In the genomic region with DNA sequence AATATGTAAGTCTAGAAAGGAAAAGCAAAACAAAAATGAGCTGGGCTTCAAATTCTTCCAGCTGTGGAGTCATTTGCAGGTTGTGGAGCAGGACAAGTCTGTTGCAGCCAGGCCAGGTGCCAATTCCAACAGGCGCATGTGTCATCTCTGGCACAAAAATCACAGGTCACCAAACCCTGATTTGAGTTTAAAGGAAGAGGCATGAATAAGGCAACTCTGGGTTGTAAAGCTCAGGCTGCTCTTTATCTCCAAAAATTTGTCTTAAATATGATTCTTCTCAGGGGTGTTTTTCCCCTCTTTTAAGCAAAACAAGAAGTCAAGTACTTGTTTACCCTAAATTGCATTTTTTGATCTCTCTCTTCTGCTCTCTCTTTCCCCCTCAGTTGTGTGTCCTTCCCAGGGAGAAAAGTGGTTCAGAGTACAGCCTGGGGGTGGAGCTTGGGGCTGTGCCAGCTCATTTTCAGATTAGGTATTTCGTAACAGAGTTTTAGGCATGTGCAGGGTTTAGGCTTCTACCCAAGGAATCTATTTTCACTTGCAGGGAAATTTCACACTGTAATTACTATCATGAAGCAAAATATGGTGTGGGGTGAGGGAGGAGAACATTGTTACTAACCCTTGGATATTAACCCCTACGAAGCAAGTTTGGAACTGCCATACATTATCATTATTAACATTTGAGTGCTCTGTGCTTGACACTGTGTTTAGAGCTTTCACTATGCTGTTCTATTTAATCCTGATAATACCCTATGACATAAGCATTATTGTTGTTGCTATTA, we compare ENCODE assay signal across 1 cellular context.
A peak's percentile ranks its signal among the peaks of the same experiment; 100 is the strongest.
TF ChIP-seq lines count a peak whose summit lies in the region.

No MANE protein-coding gene starts in this region.

TF ChIP-seq in HepG2, 621 proteins besides CTCF, POLR2A, EP300 and RAD21 (continued from another document and continues in another):
- TF ChIP-seq PAXIP1 (CRISPR knock-in tag; conservative IDR thresholded peaks at IDR 0.05) (peak; percentile 96), GATAD1 (CRISPR knock-in tag; IDR thresholded peaks at IDR 0.05) (no peak), PCBP2 (optimal IDR thresholded peaks at IDR 0.05; ENCODE audit: low read depth, low read length, poor library complexity, severe bottlenecking) (no peak), ZNF33B (CRISPR knock-in tag; IDR thresholded peaks at IDR 0.05) (no peak), TARDBP (CRISPR knock-in tag; IDR thresholded peaks at IDR 0.05) (peak; percentile 93), PHF8 (CRISPR knock-in tag; IDR thresholded peaks at IDR 0.05) (no peak), MYNN (CRISPR knock-in tag; IDR thresholded peaks at IDR 0.05; ENCODE audit: low read depth) (no peak), FOXK1 (CRISPR knock-in tag; IDR thresholded peaks at IDR 0.05; ENCODE audit: borderline replicate concordance, low read depth) (peak; percentile 53; the same call in 1 of the 2 replicates), HINFP (CRISPR knock-in tag; IDR thresholded peaks at IDR 0.05; ENCODE audit: low read depth) (no peak), ARHGAP35 (CRISPR knock-in tag; IDR thresholded peaks at IDR 0.05; ENCODE audit: borderline replicate concordance) (no peak), CBX2 (IDR thresholded peaks at IDR 0.05; ENCODE audit: low read depth, low read length) (no peak), CBX2 (CRISPR knock-in tag; IDR thresholded peaks at IDR 0.05; ENCODE audit: low read depth) (no peak), POGZ (CRISPR knock-in tag; IDR thresholded peaks at IDR 0.05) (peak; percentile 25; the same call in 1 of the 2 replicates), ZNF788 (CRISPR knock-in tag; IDR thresholded peaks at IDR 0.05; ENCODE audit: borderline replicate concordance) (no peak; the same call in 1 of the 2 replicates), ZBTB3 (CRISPR knock-in tag; IDR thresholded peaks at IDR 0.05; ENCODE audit: borderline replicate concordance, low read depth) (peak; percentile 82), NAIF1 (CRISPR knock-in tag; IDR thresholded peaks at IDR 0.05; ENCODE audit: borderline replicate concordance) (peak; percentile 40; the same call in 1 of the 2 replicates), ZNF776 (CRISPR knock-in tag; IDR thresholded peaks at IDR 0.05) (no peak), THAP9 (CRISPR knock-in tag; IDR thresholded peaks at IDR 0.05; ENCODE audit: borderline replicate concordance) (no peak), SALL1 (CRISPR knock-in tag; IDR thresholded peaks at IDR 0.05) (peak; percentile 68), KDM5A (IDR thresholded peaks at IDR 0.05; ENCODE audit: borderline replicate concordance, low read length) (no peak; the same call in 1 of the 2 replicates), ATM (IDR thresholded peaks at IDR 0.05; ENCODE audit: borderline replicate concordance) (no peak), ZNF547 (CRISPR knock-in tag; IDR thresholded peaks at IDR 0.05) (no peak), U2AF2 (IDR thresholded peaks at IDR 0.05; ENCODE audit: low read depth, low read length) (no peak), HIVEP1 (CRISPR knock-in tag; IDR thresholded peaks at IDR 0.05) (no peak), ZNF550 (CRISPR knock-in tag; IDR thresholded peaks at IDR 0.05; ENCODE audit: borderline replicate concordance) (no peak), POLR2AphosphoS5 (IDR thresholded peaks at IDR 0.05; ENCODE audit: low read depth, low read length) (peak; percentile 93), ZNF12 (CRISPR knock-in tag; IDR thresholded peaks at IDR 0.05) (no peak; the same call in 1 of the 2 replicates), NKX3-1 (CRISPR knock-in tag; IDR thresholded peaks at IDR 0.05) (peak; percentile 37; the same call in 1 of the 2 replicates), ZNF737 (CRISPR knock-in tag; IDR thresholded peaks at IDR 0.05; ENCODE audit: borderline replicate concordance) (no peak), ATF1 (CRISPR knock-in tag; IDR thresholded peaks at IDR 0.05) (peak; percentile 46; the same call in 1 of the 2 replicates), ELF3 (CRISPR knock-in tag; IDR thresholded peaks at IDR 0.05) (peak; percentile 64), NR2F6 (IDR thresholded peaks at IDR 0.05) (peak; percentile 58), NR2F6 (CRISPR knock-in tag; IDR thresholded peaks at IDR 0.05) (peak; percentile 44; the same call in 1 of the 2 replicates), MAF1 (CRISPR knock-in tag; IDR thresholded peaks at IDR 0.05; ENCODE audit: borderline replicate concordance) (no peak), CREBL2 (CRISPR knock-in tag; IDR thresholded peaks at IDR 0.05; ENCODE audit: borderline replicate concordance) (no peak), MNT (IDR thresholded peaks at IDR 0.05) (no peak), SNRNP70 (IDR thresholded peaks at IDR 0.05; ENCODE audit: low read depth, low read length) (no peak), FOXA1 (IDR thresholded peaks at IDR 0.05) (no peak), FOXA1 (CRISPR knock-in tag; IDR thresholded peaks at IDR 0.05) (no peak), RFX5 (IDR thresholded peaks at IDR 0.05; ENCODE audit: low read depth, low read length) (no peak), PHB2 (IDR thresholded peaks at IDR 0.05; ENCODE audit: partially characterized antibody) (no peak)
- TF ChIP-seq, protein P1, sequence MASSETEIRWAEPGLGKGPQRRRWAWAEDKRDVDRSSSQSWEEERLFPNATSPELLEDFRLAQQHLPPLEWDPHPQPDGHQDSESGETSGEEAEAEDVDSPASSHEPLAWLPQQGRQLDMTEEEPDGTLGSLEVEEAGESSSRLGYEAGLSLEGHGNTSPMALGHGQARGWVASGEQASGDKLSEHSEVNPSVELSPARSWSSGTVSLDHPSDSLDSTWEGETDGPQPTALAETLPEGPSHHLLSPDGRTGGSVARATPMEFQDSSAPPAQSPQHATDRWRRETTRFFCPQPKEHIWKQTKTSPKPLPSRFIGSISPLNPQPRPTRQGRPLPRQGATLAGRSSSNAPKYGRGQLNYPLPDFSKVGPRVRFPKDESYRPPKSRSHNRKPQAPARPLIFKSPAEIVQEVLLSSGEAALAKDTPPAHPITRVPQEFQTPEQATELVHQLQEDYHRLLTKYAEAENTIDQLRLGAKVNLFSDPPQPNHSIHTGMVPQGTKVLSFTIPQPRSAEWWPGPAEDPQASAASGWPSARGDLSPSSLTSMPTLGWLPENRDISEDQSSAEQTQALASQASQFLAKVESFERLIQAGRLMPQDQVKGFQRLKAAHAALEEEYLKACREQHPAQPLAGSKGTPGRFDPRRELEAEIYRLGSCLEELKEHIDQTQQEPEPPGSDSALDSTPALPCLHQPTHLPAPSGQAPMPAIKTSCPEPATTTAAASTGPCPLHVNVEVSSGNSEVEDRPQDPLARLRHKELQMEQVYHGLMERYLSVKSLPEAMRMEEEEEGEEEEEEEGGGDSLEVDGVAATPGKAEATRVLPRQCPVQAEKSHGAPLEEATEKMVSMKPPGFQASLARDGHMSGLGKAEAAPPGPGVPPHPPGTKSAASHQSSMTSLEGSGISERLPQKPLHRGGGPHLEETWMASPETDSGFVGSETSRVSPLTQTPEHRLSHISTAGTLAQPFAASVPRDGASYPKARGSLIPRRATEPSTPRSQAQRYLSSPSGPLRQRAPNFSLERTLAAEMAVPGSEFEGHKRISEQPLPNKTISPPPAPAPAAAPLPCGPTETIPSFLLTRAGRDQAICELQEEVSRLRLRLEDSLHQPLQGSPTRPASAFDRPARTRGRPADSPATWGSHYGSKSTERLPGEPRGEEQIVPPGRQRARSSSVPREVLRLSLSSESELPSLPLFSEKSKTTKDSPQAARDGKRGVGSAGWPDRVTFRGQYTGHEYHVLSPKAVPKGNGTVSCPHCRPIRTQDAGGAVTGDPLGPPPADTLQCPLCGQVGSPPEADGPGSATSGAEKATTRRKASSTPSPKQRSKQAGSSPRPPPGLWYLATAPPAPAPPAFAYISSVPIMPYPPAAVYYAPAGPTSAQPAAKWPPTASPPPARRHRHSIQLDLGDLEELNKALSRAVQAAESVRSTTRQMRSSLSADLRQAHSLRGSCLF (CRISPR knock-in tag; IDR thresholded peaks at IDR 0.05; ENCODE audit: borderline replicate concordance), result no peak
- TF ChIP-seq, protein P2, sequence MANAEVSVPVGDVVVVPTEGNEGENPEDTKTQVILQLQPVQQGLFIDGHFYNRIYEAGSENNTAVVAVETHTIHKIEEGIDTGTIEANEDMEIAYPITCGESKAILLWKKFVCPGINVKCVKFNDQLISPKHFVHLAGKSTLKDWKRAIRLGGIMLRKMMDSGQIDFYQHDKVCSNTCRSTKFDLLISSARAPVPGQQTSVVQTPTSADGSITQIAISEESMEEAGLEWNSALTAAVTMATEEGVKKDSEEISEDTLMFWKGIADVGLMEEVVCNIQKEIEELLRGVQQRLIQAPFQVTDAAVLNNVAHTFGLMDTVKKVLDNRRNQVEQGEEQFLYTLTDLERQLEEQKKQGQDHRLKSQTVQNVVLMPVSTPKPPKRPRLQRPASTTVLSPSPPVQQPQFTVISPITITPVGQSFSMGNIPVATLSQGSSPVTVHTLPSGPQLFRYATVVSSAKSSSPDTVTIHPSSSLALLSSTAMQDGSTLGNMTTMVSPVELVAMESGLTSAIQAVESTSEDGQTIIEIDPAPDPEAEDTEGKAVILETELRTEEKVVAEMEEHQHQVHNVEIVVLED (CRISPR knock-in tag; IDR thresholded peaks at IDR 0.05; ENCODE audit: borderline replicate concordance), result peak; percentile 16; the same call in 1 of the 2 replicates
- TF ChIP-seq, protein P3, sequence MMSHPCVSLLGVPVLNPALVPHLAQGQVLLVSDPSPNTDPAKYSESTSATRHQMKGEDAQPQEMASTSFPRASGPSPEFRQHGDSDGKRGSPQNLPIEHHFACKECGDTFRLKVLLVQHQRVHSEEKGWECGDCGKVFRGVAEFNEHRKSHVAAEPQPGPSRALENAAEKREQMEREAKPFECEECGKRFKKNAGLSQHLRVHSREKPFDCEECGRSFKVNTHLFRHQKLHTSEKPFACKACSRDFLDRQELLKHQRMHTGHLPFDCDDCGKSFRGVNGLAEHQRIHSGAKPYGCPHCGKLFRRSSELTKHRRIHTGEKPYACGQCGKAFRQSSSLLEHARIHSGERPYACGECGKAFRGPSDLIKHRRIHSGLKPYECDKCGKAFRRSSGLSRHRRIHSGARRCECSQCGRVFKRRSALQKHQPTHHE (CRISPR knock-in tag; IDR thresholded peaks at IDR 0.05; ENCODE audit: borderline replicate concordance), result no peak
